Comparison of ENCODE assay signal across 24 cellular contexts in the genomic region with DNA sequence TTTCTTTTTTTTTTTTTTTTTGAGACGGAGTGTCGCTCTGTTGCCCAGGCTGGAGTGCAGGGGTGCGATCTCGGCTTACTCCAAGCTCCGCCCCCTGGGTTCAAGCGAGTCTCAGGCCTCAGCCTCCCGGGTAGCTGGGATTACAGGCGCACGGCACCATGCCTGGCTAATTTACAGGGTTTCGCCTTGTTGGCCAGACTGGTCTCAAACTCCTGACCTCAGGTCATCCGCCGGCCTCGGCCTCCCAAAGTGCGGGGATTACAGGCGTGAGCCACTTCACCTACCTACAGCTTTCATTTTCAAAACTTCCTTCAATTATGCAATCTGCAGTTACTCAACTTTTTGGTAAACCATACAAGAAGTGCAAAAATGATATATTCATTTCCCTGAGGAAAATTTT. TPM values are rescaled to one million over a fixed set of nuclear protein-coding genes. Genes with fewer than 3 reads are reported as not detected.
A peak's percentile ranks its signal among the peaks of the same experiment; 100 is the strongest.
DNase-seq lines count a peak whose midpoint lies in the region; ATAC-seq and TF ChIP-seq lines count a peak whose summit lies in the region.
"Had no signal": no experiment of that assay in that cellular context is flagged by ENCODE, and none has a peak within 500 bp of the region (broad histone marks: within the 10 kb centered on the region; RNA-seq: fewer than 3 reads in every experiment).

No MANE protein-coding gene starts in this region.

- H3K4me1 Mint-ChIP-seq in activated naive CD8-positive, alpha-beta T cell treated with anti-CD3 and anti-CD28 coated beads for 36 hours: no peaks in the 10 kb centered on the region
- H3K4me1 Mint-ChIP-seq: CD4-positive, alpha-beta memory T cell had no signal

- ATAC-seq in left lobe of liver (peak; percentile 47), GM21390 (IDR thresholded peaks at IDR 0.05; ENCODE audit: unreplicated experiment) (no peak)
- ATAC-seq: A549, GM12878, SK-N-SH treated with all-trans-retinoic acid at 6 μM for 48 hours had no signal

- peak; percentile 17 to 29 for DNase-seq in AML-193 (lab: John Stamatoyannopoulos, UW)
- DNase-seq in HL-60 (ENCODE audit: low read depth in 1 of 2, low spot score in 1 of 2): peak; percentile 1 to 20
- peak; percentile 36 for DNase-seq in NOMO-1 treated with dmso at 0.1 percent for 144 hours (lab: John Stamatoyannopoulos, UW; ENCODE audit: unreplicated experiment)
- DNase-seq in left lobe of liver (ENCODE audit: low spot score): peak; percentile 52
- DNase-seq in activated naive CD8-positive, alpha-beta T cell treated with anti-CD3 and anti-CD28 coated beads for 36 hours: no peak
- no peak for DNase-seq in retina
- DNase-seq: Caco-2; CD4-positive, alpha-beta memory T cell; DND-41; GOT3; HCEC 1CT; KBM-7; MM.1S; NCI-H1694 treated with DMSO at 0.1 percent for 48 hours; NCI-H2081 treated with DMSO at 0.1 percent for 48 hours; NCI-H2171 treated with DMSO at 0.1 percent for 48 hours; NCI-H446; NCI-H526 had no signal

- no peaks in the 10 kb centered on the region for H3K36me3 Mint-ChIP-seq in activated naive CD8-positive, alpha-beta T cell treated with anti-CD3 and anti-CD28 coated beads for 36 hours
- H3K36me3 Mint-ChIP-seq: CD4-positive, alpha-beta memory T cell had no signal

- TF ChIP-seq CTCF in HL-60 (IDR thresholded peaks at IDR 0.05; ENCODE audit: insufficient read depth, low read length): no peak

- H3K4me3 ChIP-seq in HL-60 (replicated peaks; ENCODE audit: insufficient read depth, low read length): no peak overlapping the region
- H3K4me3 ChIP-seq: A549, GM12878 had no signal

- H3K4me3 Mint-ChIP-seq in activated naive CD8-positive, alpha-beta T cell treated with anti-CD3 and anti-CD28 coated beads for 36 hours: no peak overlapping the region
- H3K4me3 Mint-ChIP-seq: CD4-positive, alpha-beta memory T cell had no signal

- H3K9me3 Mint-ChIP-seq in activated naive CD8-positive, alpha-beta T cell treated with anti-CD3 and anti-CD28 coated beads for 36 hours: no peaks in the 10 kb centered on the region

- peaks cover 2% of the 10 kb centered on the region for H3K27me3 Mint-ChIP-seq in activated naive CD8-positive, alpha-beta T cell treated with anti-CD3 and anti-CD28 coated beads for 36 hours

- no peaks in the 10 kb centered on the region for H3K27me3 ChIP-seq in HL-60 (ENCODE audit: insufficient read depth, poor library complexity, severe bottlenecking)

- H3K27ac ChIP-seq in HL-60 (replicated peaks): no peak overlapping the region
- H3K27ac ChIP-seq: A549, RWPE1 had no signal

- no peak overlapping the region for H3K27ac Mint-ChIP-seq in activated naive CD8-positive, alpha-beta T cell treated with anti-CD3 and anti-CD28 coated beads for 36 hours
- H3K27ac Mint-ChIP-seq: CD4-positive, alpha-beta memory T cell had no signal

RNA-seq across cellular contexts. Expression of gene NANOGP8, which starts 14.0 kb away (rescaled TPM):
- total RNA-seq in left lobe of liver: 0.45 TPM
- not detected for total RNA-seq in activated naive CD8-positive, alpha-beta T cell treated with anti-CD3 and anti-CD28 coated beads for 36 hours
- total RNA-seq: Caco-2; CD4-positive, alpha-beta memory T cell; GM12878; HT-29 had no signal

Comparison
In these comparisons a context has a peak if more than half of its experiments do, and no peak if none do; other contexts are left out.
1. DNase-seq: peak in AML-193 (2 of 2), HL-60 (2 of 2), NOMO-1 treated with dmso at 0.1 percent for 144 hours (single experiment) and left lobe of liver (single experiment); none in activated naive CD8-positive, alpha-beta T cell treated with anti-CD3 and anti-CD28 coated beads for 36 hours (single experiment) and retina (single experiment).